8 cellular contexts compared by ENCODE assay signal in the genomic region with DNA sequence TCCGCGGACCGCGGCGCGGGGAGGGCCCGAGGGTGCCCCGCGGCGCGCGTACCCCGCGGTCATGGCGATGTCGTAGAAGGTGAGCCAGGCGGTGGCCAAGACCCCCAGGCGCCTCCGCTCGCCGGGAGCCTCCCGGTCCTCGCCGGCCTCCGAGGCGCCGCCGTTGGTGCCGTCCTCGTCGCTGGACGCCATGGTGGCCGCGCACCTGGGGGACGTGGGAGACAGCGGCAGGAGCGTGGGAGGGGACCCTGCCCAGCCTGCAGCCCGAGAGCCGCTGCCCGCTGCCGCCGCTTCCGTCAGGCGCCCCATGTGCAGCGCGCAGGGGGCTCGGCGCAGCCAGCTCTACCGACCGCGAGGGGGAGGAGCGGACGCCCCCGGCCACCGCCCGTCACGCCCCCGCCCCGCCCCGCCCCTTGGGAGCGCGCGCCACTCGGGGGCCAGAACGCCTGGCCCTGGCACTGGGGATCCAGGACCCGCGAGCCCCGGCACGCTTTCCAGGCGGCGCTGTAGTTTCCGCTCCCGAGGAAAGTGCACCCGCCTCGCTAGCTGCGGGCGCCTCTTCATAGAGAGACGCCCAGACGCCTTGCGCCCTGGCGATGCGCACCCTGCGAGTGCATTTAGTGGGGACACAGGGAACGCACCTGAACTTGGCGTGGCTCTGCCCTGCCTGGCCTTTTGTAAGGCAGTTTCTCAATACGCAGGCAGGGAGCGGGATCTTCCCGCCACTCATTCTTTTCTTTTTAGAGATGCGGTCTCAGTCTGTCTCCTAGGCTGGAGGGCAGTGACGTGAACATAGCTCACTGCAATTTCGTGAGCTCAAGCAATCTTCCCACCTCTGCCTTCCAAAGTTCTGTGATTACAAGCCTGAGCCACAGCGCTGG. TPM values are rescaled to one million over a fixed set of nuclear protein-coding genes. Genes with fewer than 3 reads are reported as not detected.
DNase-seq lines count a peak whose midpoint lies in the region; ATAC-seq and TF ChIP-seq lines count a peak whose summit lies in the region.

HACD1 (minus strand) TSS at position 344 of the 881 bp plus-strand sequence; CDS start at position 309, 35 bp downstream.

- CTCF ChIA-PET in CD8-positive, alpha-beta T cell (lab: Charles Lee) = interaction anchor here (0.7 to 1.5 kb wide), 4 partner anchors 8 to 282 kb away, joined by 3 to 4 read pairs (median 4); partner anchors contain the start of gene STAM
- CTCF ChIA-PET in Panc1 (lab: Charles Lee) = interaction anchor here (0.6 kb wide), 1 partner anchor 599 kb away, joined by 5 read pairs; no protein-coding TSS in a partner anchor

- H3K36me3 ChIP-seq in CD8-positive, alpha-beta T cell (ENCODE audit: insufficient read depth, low read length) = no peaks in the 10 kb centered on the region
- H3K36me3 ChIP-seq in Panc1 (ENCODE audit: control insufficient read depth, insufficient read depth, low read length) = no peaks in the 10 kb centered on the region

- BruUV-seq in Panc1 (replicated peaks; lab: Mats Ljungman, UMichigan) = no TSS peak

- H3K27me3 ChIP-seq in CD8-positive, alpha-beta T cell (ENCODE audit: insufficient read depth, low read length) = no peaks in the 10 kb centered on the region
- no peaks in the 10 kb centered on the region for H3K27me3 ChIP-seq in Panc1 (ENCODE audit: control insufficient read depth, insufficient read depth, low read length)

- peaks cover 5% of the 10 kb centered on the region for H3K4me1 Mint-ChIP-seq in CD8-positive, alpha-beta T cell (ENCODE audit: low read depth)
- H3K4me1 Mint-ChIP-seq in nephron = peaks cover 5% of the 10 kb centered on the region

- peak in 6 of 7 experiments; percentile 10 to 58 (median 36) for DNase-seq in CD8-positive, alpha-beta T cell
- DNase-seq in Panc1 (ENCODE audit: low read depth, low spot score) = no peak
- peak; percentile 26 for DNase-seq in activated effector memory CD4-positive, alpha-beta T cell treated with Interleukin-2 at 50 U/mL for 16 hours
- DNase-seq in fibroblast of pulmonary artery (ENCODE audit: low read depth) = peak; percentile 58
- peak in 42 of 49 donors; percentile 2 to 79 (median 36) for DNase-seq in substantia nigra (lab: John Stamatoyannopoulos, UW)

- in situ Hi-C loops in Panc1 (cut with HindIII; ENCODE audit: low pct_unique_long_range_greater_than_20kb, low sequenced_read_pairs) = no loop called here

- no peaks in the 10 kb centered on the region for H3K9me3 ChIP-seq in CD8-positive, alpha-beta T cell (ENCODE audit: low read length)
- no peaks in the 10 kb centered on the region for H3K9me3 ChIP-seq in Panc1 (ENCODE audit: control insufficient read depth, insufficient read depth, low read depth, low read length)

- TF ChIP-seq CTCF in CD8-positive, alpha-beta T cell (IDR thresholded peaks at IDR 0.05) = no peak
- TF ChIP-seq CTCF in Panc1 (IDR thresholded peaks at IDR 0.05) (peak; percentile 61), fibroblast of pulmonary artery (IDR thresholded peaks at IDR 0.05; ENCODE audit: low read length, missing control alignments) (no peak), nephron (IDR thresholded peaks at IDR 0.05; ENCODE audit: unreplicated experiment in 3 of 3) (peak in 1 of 3 experiments; percentile 24)

- POLR2A ChIA-PET in CD8-positive, alpha-beta T cell (lab: Charles Lee) = interaction anchor here (1.2 to 1.3 kb wide), 2 partner anchors 21 to 26 kb away, joined by 4 to 5 read pairs; partner anchors contain the start of gene STAM
- POLR2A ChIA-PET in Panc1 (lab: Charles Lee) = interaction anchor here (0.6 kb wide), 2 partner anchors 599 to 1368 kb away, joined by 4 to 9 read pairs; no protein-coding TSS in a partner anchor

- H3K4me3 ChIP-seq in CD8-positive, alpha-beta T cell (ENCODE audit: low read depth, low read length) = peak within 1 kb of the TSS; percentile 68
- peak within 1 kb of the TSS; percentile 66 to 80 for H3K4me3 ChIP-seq in Panc1 (ENCODE audit: low read depth in 2 of 2, low read length in 2 of 2)
- H3K4me3 ChIP-seq in fibroblast of pulmonary artery (replicated peaks; ENCODE audit: low read depth, low read length) = peak within 1 kb of the TSS; percentile 66

- no peak within 1 kb of the TSS for H3K27ac ChIP-seq in CD8-positive, alpha-beta T cell (ENCODE audit: low read depth, low read length)
- peak within 1 kb of the TSS; percentile 84 for H3K27ac ChIP-seq in Panc1 (ENCODE audit: low read length)
- H3K27ac ChIP-seq in substantia nigra (ENCODE audit: low read depth, low read length, poor library complexity, severe bottlenecking) = peak within 1 kb of the TSS; percentile 58

- H3K27ac Mint-ChIP-seq in CD8-positive, alpha-beta T cell = no peak within 1 kb of the TSS
- H3K27ac Mint-ChIP-seq in nephron = peak within 1 kb of the TSS in 2 of 3 experiments; percentile 7 to 31

- H3K36me3 Mint-ChIP-seq in CD8-positive, alpha-beta T cell = no peaks in the 10 kb centered on the region
- H3K36me3 Mint-ChIP-seq in nephron (ENCODE audit: low read depth) = no peaks in the 10 kb centered on the region

- no peaks in the 10 kb centered on the region for H3K9me3 Mint-ChIP-seq in CD8-positive, alpha-beta T cell
- H3K9me3 Mint-ChIP-seq in nephron = no peaks in the 10 kb centered on the region

- intact Hi-C loops in CD8-positive, alpha-beta T cell (cut with DNase I, micrococcal nuclease) = loop anchor here in 1 of 2 experiments (1.0 kb wide), 1 partner anchor 27 kb away; the partner anchor contains the start of gene STAM
- intact Hi-C loops in Panc1 (cut with micrococcal nuclease; ENCODE audit: unreplicated experiment) = no loop called here

- peaks cover 15% of the 10 kb centered on the region for H3K27me3 Mint-ChIP-seq in CD8-positive, alpha-beta T cell (ENCODE audit: low read depth)
- peaks cover 22% of the 10 kb centered on the region for H3K27me3 Mint-ChIP-seq in nephron (ENCODE audit: low read depth)

- ATAC-seq in CD8-positive, alpha-beta T cell = peak; percentile 74
- ATAC-seq in GM19372 (IDR thresholded peaks at IDR 0.05; ENCODE audit: low read depth, unreplicated experiment) (peak; percentile 70), HG03460 (IDR thresholded peaks at IDR 0.05; ENCODE audit: unreplicated experiment) (peak; percentile 64), Panc1 (peak; percentile 93)

- peaks cover 7% of the 10 kb centered on the region for H3K4me1 ChIP-seq in CD8-positive, alpha-beta T cell (ENCODE audit: insufficient read depth, low read length)
- no peaks in the 10 kb centered on the region for H3K4me1 ChIP-seq in Panc1 (ENCODE audit: control insufficient read depth, insufficient read depth, low read length)

- peak within 1 kb of the TSS; percentile 90 for H3K4me3 Mint-ChIP-seq in CD8-positive, alpha-beta T cell
- H3K4me3 Mint-ChIP-seq in nephron = peak within 1 kb of the TSS; percentile 85 to 96 (median 91)

RNA-seq across cellular contexts. Expression of gene HACD1, which starts in this region (rescaled TPM):
- total RNA-seq in CD8-positive, alpha-beta T cell = not detected
- 53.1 TPM for total RNA-seq in Panc1 (2021; ENCODE audit: unreplicated experiment)
- 31.1 TPM for polyA plus RNA-seq in Panc1 (2012; ENCODE audit: insufficient read length)

Comparison
In these comparisons a context has a peak if more than half of its experiments do, and no peak if none do; other contexts are left out.
1. RNA of gene HACD1 (total RNA-seq): 53.1 TPM in Panc1 (single experiment); not detected in CD8-positive, alpha-beta T cell; every median in the first group is over 10 times any median in the second.
2. Peak in DNase-seq, ATAC-seq and H3K4me3 ChIP-seq in CD8-positive, alpha-beta T cell; RNA of the gene not detected or under 1 TPM.
3. Peak in every context shown above with its lines, with median percentiles within 50 percentile points of each other: ATAC-seq and H3K4me3 ChIP-seq.